ENCODE assay signal across 34 cellular contexts in genomic region chr12:84174115-84174514, GRCh38.
"Had no signal": no experiment of that assay in that cellular context is flagged by ENCODE, and none has a peak within 500 bp of the region (broad histone marks: within the 10 kb centered on the region; RNA-seq: fewer than 3 reads in every experiment).

No MANE protein-coding gene starts in this region.

- H3K36me3 Mint-ChIP-seq: activated naive CD8-positive, alpha-beta T cell had no signal

- H3K4me3 Mint-ChIP-seq: activated B cell treated with CpG ODN at 0.5 μM for 24 hours; activated CD8-positive, alpha-beta T cell treated with anti-CD3 and anti-CD28 coated beads for 36 hours; activated naive CD8-positive, alpha-beta T cell; activated T-cell treated with anti-CD3 and anti-CD28 coated beads, Interleukin-2, amount 50 U/mL, for 4 hours; activated T-helper 17 cell treated with anti-CD3 and anti-CD28 coated beads, Interleukin-2, amount 50 U/mL, for 72 hours; central memory CD8-positive, alpha-beta T cell; effector memory CD8-positive, alpha-beta T cell; T-helper 17 cell; T-helper 2 cell treated with Interferon-gamma antibody and Interleukin-4, amounts not matched to agents 5 μg/mL and 100 μg/mL, for 36 hours had no signal

- H3K4me3 ChIP-seq: esophagus muscularis mucosa, gastrocnemius medialis had no signal

- H3K4me1 Mint-ChIP-seq: activated B cell treated with CpG ODN at 0.5 μM for 24 hours; activated T-helper 17 cell treated with anti-CD3 and anti-CD28 coated beads, Interleukin-2, amount 50 U/mL, for 72 hours; central memory CD8-positive, alpha-beta T cell; T-helper 17 cell had no signal

- H3K27me3 Mint-ChIP-seq: activated B cell treated with CpG ODN at 0.5 μM for 24 hours; activated CD8-positive, alpha-beta T cell treated with anti-CD3 and anti-CD28 coated beads for 36 hours; activated naive CD8-positive, alpha-beta T cell; activated T-helper 17 cell treated with anti-CD3 and anti-CD28 coated beads, Interleukin-2, amount 50 U/mL, for 72 hours; central memory CD8-positive, alpha-beta T cell; effector memory CD8-positive, alpha-beta T cell; T-helper 17 cell had no signal

- H3K9me3 ChIP-seq: esophagus muscularis mucosa, gastrocnemius medialis had no signal

- DNase-seq: activated B cell treated with CpG ODN at 0.5 μM for 24 hours; activated CD4-positive, alpha-beta T cell treated with anti-CD3 and anti-CD28 coated beads for 48 hours; activated CD4-positive, alpha-beta T cell treated with anti-CD3 and anti-CD28 coated beads, Interleukin-2, amount 50 U/mL, for 1 hour; activated CD4-positive, alpha-beta T cell treated with anti-CD3 and anti-CD28 coated beads, Interleukin-2, amount 50 U/mL, for 48 hours; activated CD8-positive, alpha-beta memory T cell treated with anti-CD3 and anti-CD28 coated beads for 24 hours; activated CD8-positive, alpha-beta T cell treated with anti-CD3 and anti-CD28 coated beads for 36 hours; activated effector memory CD4-positive, alpha-beta T cell treated with Interleukin-2 at 50 U/mL for 16 hours; activated gamma-delta T cell treated with Interleukin-2 at 50 U/mL for 16 hours; activated naive CD4-positive, alpha-beta T cell treated with anti-CD3 and anti-CD28 coated beads, Interleukin-2, amount 50 U/mL, for 16 hours; activated naive CD4-positive, alpha-beta T cell treated with Interleukin-2 at 50 U/mL for 16 hours; activated T-cell treated with anti-CD3 and anti-CD28 coated beads, Interleukin-2, amount 50 U/mL, for 4 hours; amniotic stem cell; anterior cingulate cortex; brain microvascular endothelial cell; cortex of kidney; dermis blood vessel endothelial cell; effector CD4-positive, alpha-beta T cell; effector memory CD8-positive, alpha-beta T cell; erythroblast; foreskin keratinocyte; gastrocnemius medialis; glutamatergic neuron; T-helper 1 cell; T-helper 17 cell; T1000; WERI-Rb-1 had no signal

- H3K27ac ChIP-seq: brain microvascular endothelial cell, esophagus muscularis mucosa, foreskin keratinocyte, gastrocnemius medialis, WERI-Rb-1 had no signal

- H3K36me3 ChIP-seq: brain microvascular endothelial cell, esophagus muscularis mucosa, gastrocnemius medialis, WERI-Rb-1 had no signal

- H3K27me3 ChIP-seq: brain microvascular endothelial cell, esophagus muscularis mucosa, foreskin keratinocyte, gastrocnemius medialis had no signal

- H3K9me3 Mint-ChIP-seq: activated B cell treated with CpG ODN at 0.5 μM for 24 hours; activated CD8-positive, alpha-beta T cell treated with anti-CD3 and anti-CD28 coated beads for 36 hours; activated T-cell treated with anti-CD3 and anti-CD28 coated beads, Interleukin-2, amount 50 U/mL, for 4 hours; activated T-helper 17 cell treated with anti-CD3 and anti-CD28 coated beads, Interleukin-2, amount 50 U/mL, for 72 hours; effector memory CD8-positive, alpha-beta T cell; T-helper 2 cell treated with Interferon-gamma antibody and Interleukin-4, amounts not matched to agents 5 μg/mL and 100 μg/mL, for 36 hours had no signal

- FAIRE-seq: astrocyte, bronchial epithelial cell, colon had no signal

- H3K4me1 ChIP-seq: esophagus muscularis mucosa, foreskin keratinocyte, gastrocnemius medialis had no signal

- H3K27ac Mint-ChIP-seq: activated B cell treated with CpG ODN at 0.5 μM for 24 hours; activated CD8-positive, alpha-beta T cell treated with anti-CD3 and anti-CD28 coated beads for 36 hours; activated naive CD8-positive, alpha-beta T cell; activated T-helper 17 cell treated with anti-CD3 and anti-CD28 coated beads, Interleukin-2, amount 50 U/mL, for 72 hours; effector memory CD8-positive, alpha-beta T cell; T-helper 17 cell; T-helper 2 cell treated with Interferon-gamma antibody and Interleukin-4, amounts not matched to agents 5 μg/mL and 100 μg/mL, for 36 hours had no signal
